8 cellular contexts compared by ENCODE assay signal in the genomic region with DNA sequence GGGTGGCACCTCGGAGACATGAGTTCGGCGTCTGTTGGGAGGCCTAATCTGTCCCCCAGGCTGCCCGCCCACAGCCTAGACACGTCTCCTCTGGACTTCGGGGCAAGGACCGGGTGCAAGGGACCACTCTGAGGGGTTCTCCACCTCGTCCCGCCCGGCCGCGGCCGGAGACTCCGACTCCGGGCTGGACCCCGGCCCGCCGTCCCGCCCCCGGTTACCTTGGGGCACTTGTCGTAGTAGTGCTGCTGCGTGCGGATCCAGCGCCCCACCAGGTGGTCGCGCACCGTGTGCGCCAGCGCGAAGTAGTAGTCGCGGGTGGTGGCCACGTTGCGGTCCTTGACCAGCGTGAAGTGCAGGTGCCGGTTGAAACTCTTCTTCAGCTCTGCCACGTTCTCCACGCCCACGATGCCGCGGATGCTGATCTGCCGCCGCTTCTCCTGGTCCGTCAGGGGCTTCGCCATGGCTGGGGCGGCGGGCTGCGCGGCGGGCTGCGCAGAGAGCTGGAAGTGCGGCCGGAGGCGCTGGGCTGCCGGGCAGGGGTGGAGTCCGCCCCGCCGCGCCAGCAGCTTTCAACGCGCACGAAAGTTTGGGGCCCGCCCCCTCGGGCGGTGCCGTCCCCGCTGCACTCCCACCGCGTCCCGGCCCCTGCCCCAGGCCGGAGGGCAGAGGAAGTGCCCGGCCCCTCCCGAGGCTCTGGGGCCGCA. TPM values are rescaled to one million over a fixed set of nuclear protein-coding genes. Genes with fewer than 3 reads are reported as not detected.
A peak's percentile ranks its signal among the peaks of the same experiment; 100 is the strongest.
DNase-seq lines count a peak whose midpoint lies in the region; ATAC-seq and TF ChIP-seq lines count a peak whose summit lies in the region.

A gene (minus strand): TSS at position 541 of the 704 bp plus-strand sequence. CDS start 80 bp downstream, at position 461.

- no peaks in the 10 kb centered on the region for H3K9me3 Mint-ChIP-seq in natural killer cell treated with Interleukin-12 subunit alpha and Interleukin-12 subunit beta and Interleukin-15 and Interleukin-18, amount 100 ng/mL, for 72 hours

- ATAC-seq in HCT116 (peak; percentile 85), upper lobe of right lung (peak; percentile 97), GM18520 (IDR thresholded peaks at IDR 0.05; ENCODE audit: unreplicated experiment) (no peak)
- ATAC-seq in natural killer cell treated with Interleukin-12 subunit alpha and Interleukin-12 subunit beta and Interleukin-15 and Interleukin-18, amount 100 ng/mL, for 72 hours = peak; percentile 82 to 84

- peaks cover 27 to 28% of the 10 kb centered on the region in 2 donors for H3K27me3 Mint-ChIP-seq in natural killer cell treated with Interleukin-12 subunit alpha and Interleukin-12 subunit beta and Interleukin-15 and Interleukin-18, amount 100 ng/mL, for 72 hours

- H3K27ac ChIP-seq in HCT116 (ENCODE audit: low read depth, low read length) (peak within 1 kb of the TSS; percentile 95), upper lobe of right lung (peak within 1 kb of the TSS; percentile 75)

- peak within 1 kb of the TSS; percentile 88 for H3K4me3 Mint-ChIP-seq in natural killer cell treated with Interleukin-12 subunit alpha and Interleukin-12 subunit beta and Interleukin-15 and Interleukin-18, amount 100 ng/mL, for 72 hours

- BruUV-seq in HCT116 (replicated peaks; lab: Mats Ljungman, UMichigan) = no TSS peak

- peak; percentile 91 for TF ChIP-seq POLR2A in HCT116 (IDR thresholded peaks at IDR 0.05; ENCODE audit: borderline replicate concordance, extremely low read depth, insufficient read depth, insufficient read length)

- intact Hi-C loops in HCT116 (cut with micrococcal nuclease) (no loop called here), upper lobe of right lung (cut with DNase I) (no loop called here)

- CTCF ChIA-PET in HCT116 (lab: Charles Lee) = interaction anchor here (2.1 kb wide), 1 partner anchor 10 kb away, joined by 10 read pairs; no protein-coding TSS in a partner anchor

- H3K4me1 Mint-ChIP-seq in natural killer cell treated with Interleukin-12 subunit alpha and Interleukin-12 subunit beta and Interleukin-15 and Interleukin-18, amount 100 ng/mL, for 72 hours (ENCODE audit: low read depth in 2 of 2) = peaks cover 5 to 8% of the 10 kb centered on the region in 2 donors

- H3K9me2 ChIP-seq in HCT116 (ENCODE audit: insufficient read depth) = no peaks in the 10 kb centered on the region

- H3K4me3 ChIP-seq in GM08714 (ENCODE audit: low read length) (peak within 1 kb of the TSS; percentile 79; the same call in 1 of the 2 replicates), HCT116 (replicated peaks in 1 of 2; ENCODE audit: low read depth in 1 of 2, low read length in 2 of 2) (peak within 1 kb of the TSS; percentile 77 to 95), fibroblast of villous mesenchyme (ENCODE audit: low read depth, low read length) (peak within 1 kb of the TSS; percentile 80), upper lobe of right lung (peak within 1 kb of the TSS; percentile 67)

- H3K36me3 ChIP-seq in HCT116 (ENCODE audit: control insufficient read depth in 1 of 2, insufficient read depth in 2 of 2, low read length in 2 of 2) = peaks cover 6 to 15% of the 10 kb centered on the region in 2 experiments; a peak in 3 of 4 replicates
- no peaks in the 10 kb centered on the region for H3K36me3 ChIP-seq in upper lobe of right lung

- H3K27ac Mint-ChIP-seq in natural killer cell treated with Interleukin-12 subunit alpha and Interleukin-12 subunit beta and Interleukin-15 and Interleukin-18, amount 100 ng/mL, for 72 hours = no peak within 1 kb of the TSS

- no peak for TF ChIP-seq RAD21 in HCT116 (IDR thresholded peaks at IDR 0.05; ENCODE audit: low read depth)

- H3K4me1 ChIP-seq in HCT116 (ENCODE audit: control insufficient read depth in 1 of 2, insufficient read depth in 2 of 2, low read length in 2 of 2) = peaks cover 3 to 12% of the 10 kb centered on the region in 2 experiments; a peak in 3 of 4 replicates
- H3K4me1 ChIP-seq in upper lobe of right lung = peaks cover 12% of the 10 kb centered on the region

- RAD21 ChIA-PET in HCT116 (lab: Charles Lee; ENCODE audit: low non-redundant PET in 1 of 2, low total read pairs in 2 of 2, uncharacterized antibody in 2 of 2, unreplicated experiment in 2 of 2) = interaction anchor here in 1 of 2 experiments (1.4 kb wide), 1 partner anchor 12 kb away, joined by 3 read pairs; no protein-coding TSS in a partner anchor

- H3K9ac ChIP-seq in HCT116 (ENCODE audit: low read length) = peak within 1 kb of the TSS; percentile 97

- DNase-seq in HCT116 (ENCODE audit: low read depth, low spot score) (peak; percentile 43), NCI-H446 (lab: John Stamatoyannopoulos, UW) (peak; percentile 29 to 81), activated T-cell treated with anti-CD3 and anti-CD28 coated beads for 48 hours (ENCODE audit: low read depth) (peak; percentile 16), fibroblast of villous mesenchyme (ENCODE audit: low read depth) (peak; percentile 73), upper lobe of right lung (peak; percentile 92)
- DNase-seq in natural killer cell treated with Interleukin-12 subunit alpha and Interleukin-12 subunit beta and Interleukin-15 and Interleukin-18, amount 100 ng/mL, for 72 hours (ENCODE audit: low spot score) = peak; percentile 63

- H3K9me3 ChIP-seq in HCT116 (ENCODE audit: control insufficient read depth in 1 of 2, insufficient read depth in 1 of 2, low read depth in 1 of 2, low read length in 2 of 2) (no peaks in the 10 kb centered on the region), upper lobe of right lung (no peaks in the 10 kb centered on the region)

- no peaks in the 10 kb centered on the region for H3K36me3 Mint-ChIP-seq in natural killer cell treated with Interleukin-12 subunit alpha and Interleukin-12 subunit beta and Interleukin-15 and Interleukin-18, amount 100 ng/mL, for 72 hours

- peak within 1 kb of the TSS; percentile 47 for H2AFZ ChIP-seq in HCT116 (ENCODE audit: low read depth, low read length, poor library complexity, severe bottlenecking)

- peaks cover 52% of the 10 kb centered on the region for H3K79me2 ChIP-seq in HCT116 (ENCODE audit: insufficient read depth, low read length)

- TF ChIP-seq CTCF in HCT116 (IDR thresholded peaks at IDR 0.05 in 2 of 3, conservative IDR thresholded peaks at IDR 0.05 in 1 of 3; ENCODE audit: borderline replicate concordance in 1 of 3, insufficient read depth in 1 of 3, low read depth in 2 of 3, low read length in 2 of 3) (no peak), fibroblast of villous mesenchyme (IDR thresholded peaks at IDR 0.05; ENCODE audit: insufficient read depth, low read depth, low read length) (no peak), upper lobe of right lung (IDR thresholded peaks at IDR 0.05) (no peak)

- peak within 1 kb of the TSS; percentile 87 for H3K4me2 ChIP-seq in HCT116 (ENCODE audit: low read length)

- no peaks in the 10 kb centered on the region for H3K27me3 ChIP-seq in HCT116 (ENCODE audit: insufficient read depth, low read length)
- H3K27me3 ChIP-seq in upper lobe of right lung = no peaks in the 10 kb centered on the region

- POLR2A ChIA-PET in HCT116 (lab: Charles Lee) = interaction anchor here (0.6 to 2.6 kb wide), 5 partner anchors 9 to 1051 kb away, joined by 3 to 11 read pairs (median 8); a partner anchor contains a TSS

- H4K20me1 ChIP-seq in HCT116 (ENCODE audit: insufficient read depth) = peaks cover 8% of the 10 kb centered on the region

TF ChIP-seq in HCT116, 20 proteins besides CTCF, POLR2A, EP300 and RAD21:
- no peak for TF ChIP-seq JUND (IDR thresholded peaks at IDR 0.05)
- TF ChIP-seq ZNF274 (IDR thresholded peaks at IDR 0.05; ENCODE audit: low read depth, low read length) = no peak
- TF ChIP-seq POLR2AphosphoS5 (IDR thresholded peaks at IDR 0.05; ENCODE audit: low read depth, low read length) = peak; percentile 93
- 0 out of 2 replicates have a peak, but pooled peaks have one; percentile 14 for TF ChIP-seq CBX3 (IDR thresholded peaks at IDR 0.05; ENCODE audit: low read depth)
- no peak for TF ChIP-seq ELF1 (IDR thresholded peaks at IDR 0.05; ENCODE audit: borderline replicate concordance, low read depth)
- TF ChIP-seq, protein P1, sequence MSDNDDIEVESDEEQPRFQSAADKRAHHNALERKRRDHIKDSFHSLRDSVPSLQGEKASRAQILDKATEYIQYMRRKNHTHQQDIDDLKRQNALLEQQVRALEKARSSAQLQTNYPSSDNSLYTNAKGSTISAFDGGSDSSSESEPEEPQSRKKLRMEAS (IDR thresholded peaks at IDR 0.05) = peak; percentile 95
- TF ChIP-seq YY1 (IDR thresholded peaks at IDR 0.05; ENCODE audit: extremely low read depth, insufficient replicate concordance, low read depth, low read length) = peak; percentile 70
- peak; percentile 72 for TF ChIP-seq SIN3A (IDR thresholded peaks at IDR 0.05; ENCODE audit: low read depth)
- TF ChIP-seq ZFX (IDR thresholded peaks at IDR 0.05) = peak; percentile 79

RNA-seq across cellular contexts. Expression of the gene that starts here (rescaled TPM):
- total RNA-seq in HCT116 (2021; ENCODE audit: unreplicated experiment) (173 TPM), fibroblast of villous mesenchyme (47.7 and 82.5 TPM in 2 replicates), upper lobe of right lung (46.3 TPM)
- polyA plus RNA-seq in HCT116 (2012) = 152 and 179 TPM in 2 replicates
- 1 to 10 TPM in 1 of 2 donors, under 1 TPM in 1; 0.62 to 2.3 TPM for total RNA-seq in natural killer cell treated with Interleukin-12 subunit alpha and Interleukin-12 subunit beta and Interleukin-15 and Interleukin-18, amount 100 ng/mL, for 72 hours

Comparison
In these comparisons a context has a peak if more than half of its experiments do, and no peak if none do; other contexts are left out.
1. RNA of the gene that starts here (total RNA-seq): 173 TPM in HCT116 (single experiment), 47.7 to 82.5 TPM in fibroblast of villous mesenchyme and 46.3 TPM in upper lobe of right lung (single experiment); 0.62 to 2.3 TPM in natural killer cell treated with Interleukin-12 subunit alpha and Interleukin-12 subunit beta and Interleukin-15 and Interleukin-18, amount 100 ng/mL, for 72 hours; every median in the first group is over 10 times any median in the second.
2. DNase-seq: peak in every context shown above with its lines; median percentile 92 in upper lobe of right lung; 73 in fibroblast of villous mesenchyme; 63 in natural killer cell treated with Interleukin-12 subunit alpha and Interleukin-12 subunit beta and Interleukin-15 and Interleukin-18, amount 100 ng/mL, for 72 hours; 55 in NCI-H446; 43 in HCT116; 16 in activated T-cell treated with anti-CD3 and anti-CD28 coated beads for 48 hours.
3. Peak in every context shown above with its lines, with median percentiles within 50 percentile points of each other: H3K4me3 ChIP-seq.